18 cellular contexts compared by ENCODE assay signal in genomic region chr2:140593159-140593558, GRCh38.
DNase-seq lines count a peak whose midpoint lies in the region; ATAC-seq, FAIRE-seq and TF ChIP-seq lines count a peak whose summit lies in the region.
"Had no signal": no experiment of that assay in that cellular context is flagged by ENCODE, and none has a peak within 500 bp of the region (broad histone marks: within the 10 kb centered on the region; RNA-seq: fewer than 3 reads in every experiment).

No MANE protein-coding gene starts in this region.

- H3K4me1 ChIP-seq in A549 (peaks cover 5% of the 10 kb centered on the region; the same call in 1 of the 3 replicates), HEK293 (ENCODE audit: control insufficient read depth, insufficient read depth, low read length) (peaks cover 8% of the 10 kb centered on the region), tibial artery (no peaks in the 10 kb centered on the region)
- H3K4me1 ChIP-seq: BLaER1 had no signal

- TF ChIP-seq EP300 in A549 (IDR thresholded peaks at IDR 0.05), result no peak

- no peak overlapping the region for H3K4me3 ChIP-seq in A549
- no peak overlapping the region for H3K4me3 ChIP-seq in HEK293 (ENCODE audit: low read depth, low read length)
- no peak overlapping the region for H3K4me3 ChIP-seq in tibial artery
- H3K4me3 ChIP-seq: BLaER1 had no signal

- no peak overlapping the region for H3K27ac Mint-ChIP-seq in stimulated activated naive B cell treated with anti-CD40 and anti-IgM and Interleukin-4, amounts not matched to agents 10 μg/mL and 1 μg/mL and 100 μg/mL, for 72 hours
- no peak overlapping the region for H3K27ac Mint-ChIP-seq in activated CD4-positive, alpha-beta T cell treated with anti-CD3 and anti-CD28 coated beads for 36 hours
- H3K27ac Mint-ChIP-seq: CD14-positive monocyte; CD4-positive, alpha-beta memory T cell; H9 had no signal

- no peak for FAIRE-seq in A549 (lab: Jason Lieb, UNC)

- H3K9me3 ChIP-seq in A549 (no peaks in the 10 kb centered on the region), HEK293 (ENCODE audit: control insufficient read depth, insufficient read depth, low read depth, low read length) (no peaks in the 10 kb centered on the region), tibial artery (no peaks in the 10 kb centered on the region)
- H3K9me3 ChIP-seq: BLaER1 had no signal

- WGBS in A549 (ENCODE audit: missing lambda C conversion rate), result 38% methylated on average over 1 of the region's 1 CpG

- TF ChIP-seq CTCF in A549 (IDR thresholded peaks at IDR 0.05) (no peak), HEK293 (tag by site-specific recombination; IDR thresholded peaks at IDR 0.05) (no peak), tibial artery (IDR thresholded peaks at IDR 0.05) (no peak)

- DNase-seq in A549 (ENCODE audit: low read depth in 1 of 2, low spot score in 1 of 2) (no peak), NCI-H2227 treated with DMSO at 0.1 percent for 48 hours (lab: John Stamatoyannopoulos, UW) (peak; percentile 82), kidney tubule cell (ENCODE audit: low spot score) (peak; percentile 43), tibial artery (no peak)
- DNase-seq in stimulated activated naive B cell treated with anti-CD40 and anti-IgM and Interleukin-4, amounts not matched to agents 10 μg/mL and 1 μg/mL and 100 μg/mL, for 72 hours, result no peak
- DNase-seq in activated CD4-positive, alpha-beta T cell treated with anti-CD3 and anti-CD28 coated beads for 36 hours, result no peak
- DNase-seq: CD4-positive, alpha-beta memory T cell; DMS153; DMS79; GDM1; GOT3; H9 had no signal

- no peak overlapping the region for H3K4me3 Mint-ChIP-seq in stimulated activated naive B cell treated with anti-CD40 and anti-IgM and Interleukin-4, amounts not matched to agents 10 μg/mL and 1 μg/mL and 100 μg/mL, for 72 hours
- no peak overlapping the region for H3K4me3 Mint-ChIP-seq in activated CD4-positive, alpha-beta T cell treated with anti-CD3 and anti-CD28 coated beads for 36 hours
- H3K4me3 Mint-ChIP-seq: CD14-positive monocyte; CD4-positive, alpha-beta memory T cell; H9 had no signal

- POLR2A ChIA-PET in A549 (lab: Yijun Ruan, JAX) (no interaction called here), HEK293 (lab: Yijun Ruan, JAX) (no interaction called here)
- POLR2A ChIA-PET in activated CD4-positive, alpha-beta T cell treated with anti-CD3 and anti-CD28 coated beads for 36 hours (lab: Charles Lee), result no interaction called here

- CTCF ChIA-PET in A549 (lab: Yijun Ruan, JAX) (no interaction called here), HEK293 (lab: Yijun Ruan, JAX) (no interaction called here)
- CTCF ChIA-PET in activated CD4-positive, alpha-beta T cell treated with anti-CD3 and anti-CD28 coated beads for 36 hours (lab: Charles Lee), result no interaction called here

- H3K36me3 ChIP-seq in HEK293 (ENCODE audit: control insufficient read depth in 2 of 2, insufficient read depth in 1 of 2, low read length in 2 of 2) (no peaks in the 10 kb centered on the region), tibial artery (no peaks in the 10 kb centered on the region)
- H3K36me3 ChIP-seq: BLaER1 had no signal

- intact Hi-C loops in activated CD4-positive, alpha-beta T cell treated with anti-CD3 and anti-CD28 coated beads for 36 hours (cut with DNase I, micrococcal nuclease), result no loop called here
- intact Hi-C loops in tibial artery (cut with DNase I; ENCODE audit: low total_unique reads), result no loop called here

- no peaks in the 10 kb centered on the region for H3K36me3 Mint-ChIP-seq in stimulated activated naive B cell treated with anti-CD40 and anti-IgM and Interleukin-4, amounts not matched to agents 10 μg/mL and 1 μg/mL and 100 μg/mL, for 72 hours
- H3K36me3 Mint-ChIP-seq in activated CD4-positive, alpha-beta T cell treated with anti-CD3 and anti-CD28 coated beads for 36 hours (ENCODE audit: low read depth), result no peaks in the 10 kb centered on the region
- H3K36me3 Mint-ChIP-seq: CD14-positive monocyte; CD4-positive, alpha-beta memory T cell had no signal

- no peaks in the 10 kb centered on the region for H3K4me1 Mint-ChIP-seq in stimulated activated naive B cell treated with anti-CD40 and anti-IgM and Interleukin-4, amounts not matched to agents 10 μg/mL and 1 μg/mL and 100 μg/mL, for 72 hours
- no peaks in the 10 kb centered on the region for H3K4me1 Mint-ChIP-seq in activated CD4-positive, alpha-beta T cell treated with anti-CD3 and anti-CD28 coated beads for 36 hours
- H3K4me1 Mint-ChIP-seq: CD14-positive monocyte; CD4-positive, alpha-beta memory T cell; H9 had no signal

- no peaks in the 10 kb centered on the region for H3K9me3 Mint-ChIP-seq in stimulated activated naive B cell treated with anti-CD40 and anti-IgM and Interleukin-4, amounts not matched to agents 10 μg/mL and 1 μg/mL and 100 μg/mL, for 72 hours
- H3K9me3 Mint-ChIP-seq in activated CD4-positive, alpha-beta T cell treated with anti-CD3 and anti-CD28 coated beads for 36 hours (ENCODE audit: low read depth), result peaks cover 2% of the 10 kb centered on the region
- H3K9me3 Mint-ChIP-seq: CD14-positive monocyte, H9 had no signal

- H3K27ac ChIP-seq in A549, result no peak overlapping the region
- no peak overlapping the region for H3K27ac ChIP-seq in HEK293 (ENCODE audit: extremely low read depth, low read depth, low read length)
- no peak overlapping the region for H3K27ac ChIP-seq in tibial artery
- H3K27ac ChIP-seq: 22Rv1, BLaER1, KMS-11 had no signal

- H3K27me3 Mint-ChIP-seq in stimulated activated naive B cell treated with anti-CD40 and anti-IgM and Interleukin-4, amounts not matched to agents 10 μg/mL and 1 μg/mL and 100 μg/mL, for 72 hours, result no peaks in the 10 kb centered on the region
- H3K27me3 Mint-ChIP-seq in activated CD4-positive, alpha-beta T cell treated with anti-CD3 and anti-CD28 coated beads for 36 hours, result no peaks in the 10 kb centered on the region
- H3K27me3 Mint-ChIP-seq: CD4-positive, alpha-beta memory T cell had no signal

- no peaks in the 10 kb centered on the region for H3K27me3 ChIP-seq in tibial artery
- H3K27me3 ChIP-seq: BLaER1 had no signal

- TF ChIP-seq POLR2A in A549 (IDR thresholded peaks at IDR 0.05; ENCODE audit: low read length), result no peak

- 0 out of 3 replicates have a peak overlapping the region, but pooled peaks have one; percentile 6 for H3K4me2 ChIP-seq in A549
- H3K4me2 ChIP-seq: BLaER1, KMS-11 had no signal

- TF ChIP-seq RAD21 in A549 (conservative IDR thresholded peaks at IDR 0.05 in 1 of 2, IDR thresholded peaks at IDR 0.05 in 1 of 2), result no peak

- ATAC-seq in A549, result no peak
- ATAC-seq in GM21786 (IDR thresholded peaks at IDR 0.05; ENCODE audit: unreplicated experiment), result no peak
- no peak for ATAC-seq in stimulated activated naive B cell treated with anti-CD40 and anti-IgM and Interleukin-4, amounts not matched to agents 10 μg/mL and 1 μg/mL and 100 μg/mL, for 72 hours (replicated peaks)
- no peak for ATAC-seq in activated CD4-positive, alpha-beta T cell treated with anti-CD3 and anti-CD28 coated beads for 36 hours

TF ChIP-seq in A549, 52 proteins besides CTCF, POLR2A, EP300 and RAD21:
- TF ChIP-seq TP53 (CRISPR knock-in tag; IDR thresholded peaks at IDR 0.05), result no peak

TF ChIP-seq in HEK293, 187 proteins besides CTCF, POLR2A, EP300 and RAD21 (continues in another document):
- no peak for TF ChIP-seq ZBTB11 (tag by site-specific recombination; conservative IDR thresholded peaks at IDR 0.05; ENCODE audit: low read depth)
- TF ChIP-seq KLF9 (tag by site-specific recombination; IDR thresholded peaks at IDR 0.05; ENCODE audit: low read depth), result no peak
- no peak for TF ChIP-seq ZNF488 (tag by site-specific recombination; IDR thresholded peaks at IDR 0.05)
- TF ChIP-seq ZNF549 (tag by site-specific recombination; IDR thresholded peaks at IDR 0.05), result no peak

Comparison
In these comparisons a context has a peak if more than half of its experiments do, and no peak if none do; other contexts are left out.
1. DNase-seq: peak in NCI-H2227 treated with DMSO at 0.1 percent for 48 hours (single experiment) and kidney tubule cell (single experiment); none in A549 (0 of 2), stimulated activated naive B cell treated with anti-CD40 and anti-IgM and Interleukin-4, amounts not matched to agents 10 μg/mL and 1 μg/mL and 100 μg/mL, for 72 hours (single experiment), activated CD4-positive, alpha-beta T cell treated with anti-CD3 and anti-CD28 coated beads for 36 hours (single experiment) and tibial artery (0 of 2).